1 cellular context compared by ENCODE assay signal in the genomic region with DNA sequence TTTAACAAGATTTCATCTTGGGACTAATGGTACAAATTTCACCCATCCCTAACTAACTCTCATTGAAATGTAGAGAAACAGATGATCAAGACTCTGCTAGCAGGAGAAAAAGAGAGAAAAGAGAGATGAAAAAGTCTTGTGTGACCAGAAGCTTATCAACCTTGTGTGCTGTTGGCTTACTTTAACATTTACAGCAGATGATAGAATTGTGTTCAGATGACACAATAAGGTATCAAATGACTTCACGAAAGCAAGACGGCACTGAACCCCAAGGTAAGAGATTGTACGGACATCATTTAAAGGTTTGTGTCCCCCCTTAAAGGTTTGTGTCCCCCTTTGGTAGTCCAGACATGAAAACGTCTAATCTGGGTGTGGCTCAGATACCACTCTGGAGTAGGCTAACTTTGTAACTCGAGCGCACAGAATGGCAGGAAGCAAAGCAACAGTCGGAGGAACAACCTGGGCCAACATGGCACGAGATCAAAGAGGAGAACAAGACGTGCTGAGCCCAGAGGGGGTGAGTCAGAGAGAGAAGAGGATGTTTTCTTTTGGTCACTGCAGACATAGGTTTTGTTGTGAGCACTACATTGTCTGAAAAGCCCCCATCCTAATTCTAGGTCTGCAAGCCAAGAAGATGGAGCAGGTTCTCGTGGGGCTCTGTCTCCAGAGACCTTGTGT.
TF ChIP-seq lines count a peak whose summit lies in the region.

No MANE protein-coding gene starts in this region.

TF ChIP-seq in WTC11, 78 proteins besides CTCF, POLR2A, EP300 and RAD21 (continued from another document):
- TF ChIP-seq, protein P1, sequence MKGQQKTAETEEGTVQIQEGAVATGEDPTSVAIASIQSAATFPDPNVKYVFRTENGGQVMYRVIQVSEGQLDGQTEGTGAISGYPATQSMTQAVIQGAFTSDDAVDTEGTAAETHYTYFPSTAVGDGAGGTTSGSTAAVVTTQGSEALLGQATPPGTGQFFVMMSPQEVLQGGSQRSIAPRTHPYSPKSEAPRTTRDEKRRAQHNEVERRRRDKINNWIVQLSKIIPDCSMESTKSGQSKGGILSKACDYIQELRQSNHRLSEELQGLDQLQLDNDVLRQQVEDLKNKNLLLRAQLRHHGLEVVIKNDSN (CRISPR knock-in tag; IDR thresholded peaks at IDR 0.05): no peak
- TF ChIP-seq CBFB (CRISPR knock-in tag; IDR thresholded peaks at IDR 0.05; ENCODE audit: low read depth) (no peak), ZNF423 (CRISPR knock-in tag; IDR thresholded peaks at IDR 0.05) (no peak), ZBTB21 (CRISPR knock-in tag; IDR thresholded peaks at IDR 0.05; ENCODE audit: borderline replicate concordance) (no peak), ZNF317 (CRISPR knock-in tag; IDR thresholded peaks at IDR 0.05; ENCODE audit: borderline replicate concordance, low read depth) (no peak), AR (CRISPR knock-in tag; IDR thresholded peaks at IDR 0.05) (no peak), ELF4 (CRISPR knock-in tag; IDR thresholded peaks at IDR 0.05; ENCODE audit: low read depth) (no peak), SP1 (CRISPR knock-in tag; conservative IDR thresholded peaks at IDR 0.05) (no peak), KAT7 (CRISPR knock-in tag; IDR thresholded peaks at IDR 0.05; ENCODE audit: borderline replicate concordance) (no peak)
- TF ChIP-seq, protein P2, sequence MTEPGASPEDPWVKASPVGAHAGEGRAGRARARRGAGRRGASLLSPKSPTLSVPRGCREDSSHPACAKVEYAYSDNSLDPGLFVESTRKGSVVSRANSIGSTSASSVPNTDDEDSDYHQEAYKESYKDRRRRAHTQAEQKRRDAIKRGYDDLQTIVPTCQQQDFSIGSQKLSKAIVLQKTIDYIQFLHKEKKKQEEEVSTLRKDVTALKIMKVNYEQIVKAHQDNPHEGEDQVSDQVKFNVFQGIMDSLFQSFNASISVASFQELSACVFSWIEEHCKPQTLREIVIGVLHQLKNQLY (CRISPR knock-in tag; IDR thresholded peaks at IDR 0.05): no peak
- TF ChIP-seq, protein P3, sequence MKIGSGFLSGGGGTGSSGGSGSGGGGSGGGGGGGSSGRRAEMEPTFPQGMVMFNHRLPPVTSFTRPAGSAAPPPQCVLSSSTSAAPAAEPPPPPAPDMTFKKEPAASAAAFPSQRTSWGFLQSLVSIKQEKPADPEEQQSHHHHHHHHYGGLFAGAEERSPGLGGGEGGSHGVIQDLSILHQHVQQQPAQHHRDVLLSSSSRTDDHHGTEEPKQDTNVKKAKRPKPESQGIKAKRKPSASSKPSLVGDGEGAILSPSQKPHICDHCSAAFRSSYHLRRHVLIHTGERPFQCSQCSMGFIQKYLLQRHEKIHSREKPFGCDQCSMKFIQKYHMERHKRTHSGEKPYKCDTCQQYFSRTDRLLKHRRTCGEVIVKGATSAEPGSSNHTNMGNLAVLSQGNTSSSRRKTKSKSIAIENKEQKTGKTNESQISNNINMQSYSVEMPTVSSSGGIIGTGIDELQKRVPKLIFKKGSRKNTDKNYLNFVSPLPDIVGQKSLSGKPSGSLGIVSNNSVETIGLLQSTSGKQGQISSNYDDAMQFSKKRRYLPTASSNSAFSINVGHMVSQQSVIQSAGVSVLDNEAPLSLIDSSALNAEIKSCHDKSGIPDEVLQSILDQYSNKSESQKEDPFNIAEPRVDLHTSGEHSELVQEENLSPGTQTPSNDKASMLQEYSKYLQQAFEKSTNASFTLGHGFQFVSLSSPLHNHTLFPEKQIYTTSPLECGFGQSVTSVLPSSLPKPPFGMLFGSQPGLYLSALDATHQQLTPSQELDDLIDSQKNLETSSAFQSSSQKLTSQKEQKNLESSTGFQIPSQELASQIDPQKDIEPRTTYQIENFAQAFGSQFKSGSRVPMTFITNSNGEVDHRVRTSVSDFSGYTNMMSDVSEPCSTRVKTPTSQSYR (CRISPR knock-in tag; IDR thresholded peaks at IDR 0.05): no peak
